In the genomic region with DNA sequence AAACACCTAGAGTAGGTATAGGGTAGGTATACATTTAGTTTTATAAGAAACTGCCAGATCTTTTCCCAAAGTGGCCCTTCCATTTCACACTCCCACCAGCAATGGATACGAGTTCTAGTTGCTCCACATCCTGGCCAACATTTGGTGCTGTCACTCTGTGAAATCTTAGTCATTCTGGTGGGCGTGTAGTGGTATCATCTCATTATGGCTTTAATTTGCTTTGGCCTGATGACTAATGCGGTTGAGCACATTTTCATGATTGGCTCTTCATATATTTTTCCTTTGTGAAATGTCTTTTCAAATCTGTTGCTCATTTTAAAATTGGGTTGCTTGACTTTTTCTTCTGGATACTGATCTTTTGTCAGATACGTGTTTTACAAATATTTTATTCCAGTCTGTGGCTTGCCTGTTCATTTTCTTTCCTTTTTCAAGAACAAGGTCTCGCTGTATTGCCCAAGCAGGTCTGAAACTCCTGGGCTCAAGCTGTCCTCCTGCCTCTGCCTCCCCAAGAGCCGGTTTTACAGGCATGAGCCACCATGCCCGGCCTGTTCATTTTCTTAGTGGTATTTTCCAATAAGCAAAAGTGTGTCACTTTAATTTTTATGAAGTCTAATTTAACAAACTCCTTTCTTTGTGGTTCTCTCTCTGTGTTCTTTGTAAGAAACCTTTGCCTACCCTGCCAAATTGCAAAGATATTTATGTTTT, we compare ENCODE assay signal across 8 cellular contexts.
A peak's percentile ranks its signal among the peaks of the same experiment; 100 is the strongest.
DNase-seq lines count a peak whose midpoint lies in the region; ATAC-seq, FAIRE-seq and TF ChIP-seq lines count a peak whose summit lies in the region.

No MANE protein-coding gene starts in this region.

- no peaks in the 10 kb centered on the region for H3K9me3 ChIP-seq in GM23248 (ENCODE audit: low read depth)
- H3K9me3 ChIP-seq in RWPE2 (ENCODE audit: severe bottlenecking) = peaks cover 7% of the 10 kb centered on the region
- H3K9me3 ChIP-seq in small intestine (ENCODE audit: control insufficient read depth, low read depth) = no peaks in the 10 kb centered on the region

- no peak overlapping the region for H2AFZ ChIP-seq in GM23248

- peaks cover 55% of the 10 kb centered on the region for H3K4me1 Mint-ChIP-seq in dendritic cell treated with granulocyte-macrophage colony-stimulating factor and Interleukin-4, amounts not matched to agents 40 ng/mL and 50 ng/mL, for 4 days (ENCODE audit: low read depth)
- peaks cover 16% of the 10 kb centered on the region for H3K4me1 Mint-ChIP-seq in nephron progenitor cell

- no peak overlapping the region for H3K4me3 Mint-ChIP-seq in dendritic cell treated with granulocyte-macrophage colony-stimulating factor and Interleukin-4, amounts not matched to agents 40 ng/mL and 50 ng/mL, for 4 days
- H3K4me3 Mint-ChIP-seq in nephron progenitor cell = no peak overlapping the region

- peak overlapping the region; percentile 79 for H3K4me2 ChIP-seq in GM23248 (ENCODE audit: unreplicated experiment)

- peaks cover 96% of the 10 kb centered on the region for H3K79me2 ChIP-seq in GM23248 (ENCODE audit: insufficient read depth)

- H3K4me3 ChIP-seq in GM23248 (peak overlapping the region; percentile 47), RWPE2 (ENCODE audit: severe bottlenecking) (no peak overlapping the region), small intestine (ENCODE audit: low read depth in 1 of 2, low read length in 2 of 2) (no peak overlapping the region)

- H3K27ac ChIP-seq in GM23248 = peak overlapping the region; percentile 91
- peak overlapping the region; percentile 69 for H3K27ac ChIP-seq in RWPE2 (ENCODE audit: poor library complexity, severe bottlenecking)
- peak overlapping the region in 1 of 2 donors; percentile 41 for H3K27ac ChIP-seq in small intestine (ENCODE audit: low read depth in 1 of 2, low read length in 1 of 2)

- H3K27me3 ChIP-seq in GM23248 (replicated peaks; ENCODE audit: insufficient read depth) (no peaks in the 10 kb centered on the region), RWPE2 (ENCODE audit: insufficient read depth, poor library complexity, severe bottlenecking) (no peaks in the 10 kb centered on the region), small intestine (ENCODE audit: control insufficient read depth in 2 of 2, insufficient read depth in 2 of 2, low read length in 2 of 2) (no peaks in the 10 kb centered on the region)

- H4K20me1 ChIP-seq in GM23248 (ENCODE audit: insufficient read depth) = no peaks in the 10 kb centered on the region

- no peaks in the 10 kb centered on the region for H3K9me2 ChIP-seq in GM23248 (ENCODE audit: insufficient read depth)

- H3K4me1 ChIP-seq in GM23248 (ENCODE audit: insufficient read depth) (peaks cover 27% of the 10 kb centered on the region), RWPE2 (ENCODE audit: insufficient read depth, poor library complexity, severe bottlenecking) (peaks cover 23% of the 10 kb centered on the region), small intestine (ENCODE audit: control insufficient read depth in 2 of 2, insufficient read depth in 1 of 2, low read depth in 1 of 2, low read length in 1 of 2) (peaks cover 0 to 5% of the 10 kb centered on the region in 2 donors)

- peaks cover 58% of the 10 kb centered on the region for H3F3A ChIP-seq in GM23248 (ENCODE audit: insufficient read depth)

- H3K9ac ChIP-seq in GM23248 = peak overlapping the region; percentile 72

- TF ChIP-seq CTCF in RWPE2 (IDR thresholded peaks at IDR 0.05; ENCODE audit: poor library complexity, severe bottlenecking) (no peak), nephron progenitor cell (IDR thresholded peaks at IDR 0.05) (no peak)

- H3K36me3 ChIP-seq in GM23248 (ENCODE audit: low read depth) = peaks cover 5% of the 10 kb centered on the region; the same call in 1 of the 2 replicates
- peaks cover 39% of the 10 kb centered on the region for H3K36me3 ChIP-seq in RWPE2 (ENCODE audit: low read depth)
- no peaks in the 10 kb centered on the region for H3K36me3 ChIP-seq in small intestine (ENCODE audit: control insufficient read depth in 2 of 2, insufficient read depth in 2 of 2, low read length in 2 of 2)

- no peak for FAIRE-seq in small intestine (lab: Jason Lieb, UNC)

- ATAC-seq in RWPE2 (ENCODE audit: low read depth) = peak; percentile 53; the same call in 1 of the 3 replicates
- no peak for ATAC-seq in HG03432 (IDR thresholded peaks at IDR 0.05; ENCODE audit: unreplicated experiment)
- no peak for ATAC-seq in HG03045 (IDR thresholded peaks at IDR 0.05; ENCODE audit: unreplicated experiment)

- peak; percentile 97 for DNase-seq in GM23248
- no peak for DNase-seq in RWPE2 (ENCODE audit: low spot score)
- DNase-seq in small intestine = peak; percentile 36
- no peak for DNase-seq in nephron progenitor cell
- no peak for DNase-seq in effector CD4-positive, alpha-beta T cell

- intact Hi-C loops in dendritic cell treated with granulocyte-macrophage colony-stimulating factor and Interleukin-4, amounts not matched to agents 40 ng/mL and 50 ng/mL, for 4 days (cut with micrococcal nuclease) = loop anchor here (5.0 kb wide), 1 partner anchor 39 kb away; no protein-coding TSS in a partner anchor

- no peaks in the 10 kb centered on the region for H3K9me3 Mint-ChIP-seq in dendritic cell treated with granulocyte-macrophage colony-stimulating factor and Interleukin-4, amounts not matched to agents 40 ng/mL and 50 ng/mL, for 4 days
- H3K9me3 Mint-ChIP-seq in nephron progenitor cell = peaks cover 34% of the 10 kb centered on the region

- in situ Hi-C loops in GM23248 (cut with MboI) = no loop called here

- peaks cover 38% of the 10 kb centered on the region for H3K36me3 Mint-ChIP-seq in dendritic cell treated with granulocyte-macrophage colony-stimulating factor and Interleukin-4, amounts not matched to agents 40 ng/mL and 50 ng/mL, for 4 days (ENCODE audit: low read depth)
- H3K36me3 Mint-ChIP-seq in nephron progenitor cell (ENCODE audit: low read depth) = peaks cover 12% of the 10 kb centered on the region

- 1% methylated on average over 7 of the region's 7 CpGs for whole genome bisulfite sequencing in GM23248 (ENCODE audit: low coverage in 1 of 2, low lambda C conversion rate in 2 of 2, missing lambda C conversion rate in 2 of 2), 2 experiments
- 75 to 81% (median 81%) methylated on average over 7 of the region's 7 CpGs for WGBS in small intestine, 3 donors

- H3K27me3 Mint-ChIP-seq in dendritic cell treated with granulocyte-macrophage colony-stimulating factor and Interleukin-4, amounts not matched to agents 40 ng/mL and 50 ng/mL, for 4 days = no peaks in the 10 kb centered on the region
- H3K27me3 Mint-ChIP-seq in nephron progenitor cell (ENCODE audit: low read depth, poor library complexity) = peaks cover 7% of the 10 kb centered on the region

- H3K27ac Mint-ChIP-seq in dendritic cell treated with granulocyte-macrophage colony-stimulating factor and Interleukin-4, amounts not matched to agents 40 ng/mL and 50 ng/mL, for 4 days = peak overlapping the region; percentile 10
- H3K27ac Mint-ChIP-seq in nephron progenitor cell = no peak overlapping the region

Comparison
In these comparisons a context has a peak if more than half of its experiments do, and no peak if none do; other contexts are left out.
1. DNase-seq: peak in GM23248 (single experiment) and small intestine (single experiment); none in RWPE2 (single experiment), nephron progenitor cell (single experiment) and effector CD4-positive, alpha-beta T cell (single experiment).